In the genomic region with DNA sequence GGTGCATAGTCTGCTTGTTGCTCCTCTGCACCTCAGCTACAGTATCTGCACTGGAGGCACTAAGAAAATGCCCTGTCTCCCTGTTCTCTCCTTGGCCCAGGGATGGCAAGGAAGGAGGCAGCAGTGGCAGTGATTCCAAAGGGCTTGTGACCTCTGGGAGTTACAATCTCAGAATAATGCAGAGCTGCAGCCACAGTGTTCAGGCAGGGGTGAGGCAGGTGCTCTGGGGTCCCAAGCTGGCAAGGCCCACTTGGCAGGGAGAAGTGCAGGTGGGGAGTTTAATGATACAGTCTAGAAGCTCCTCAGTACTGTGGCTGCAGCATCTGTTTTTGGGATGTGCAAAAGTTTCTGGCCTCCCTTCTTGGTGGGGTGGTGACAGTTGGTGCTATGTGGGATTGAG, we compare ENCODE assay signal across 3 cellular contexts.
"Had no signal": no experiment of that assay in that cellular context is flagged by ENCODE, and none has a peak within 500 bp of the region (broad histone marks: within the 10 kb centered on the region; RNA-seq: fewer than 3 reads in every experiment).

No MANE protein-coding gene starts in this region.

- H3K4me3 ChIP-seq: GM12878 had no signal

- DNase-seq: GDM1, GF-D8 had no signal

- ATAC-seq: GM12878 had no signal
